Comparison of ENCODE assay signal across 10 cellular contexts in genomic region chr18:45014047-45014501, GRCh38.
DNase-seq lines count a peak whose midpoint lies in the region; ATAC-seq and TF ChIP-seq lines count a peak whose summit lies in the region.
"Had no signal": no experiment of that assay in that cellular context is flagged by ENCODE, and none has a peak within 500 bp of the region (broad histone marks: within the 10 kb centered on the region; RNA-seq: fewer than 3 reads in every experiment).

No MANE protein-coding gene starts in this region.

- no peaks in the 10 kb centered on the region for H3K9me3 Mint-ChIP-seq in neural crest cell
- H3K9me3 Mint-ChIP-seq: activated CD4-positive, alpha-beta memory T cell treated with anti-CD3 and anti-CD28 coated beads for 36 hours had no signal

- H3K36me3 Mint-ChIP-seq in neural crest cell (ENCODE audit: low read depth) = no peaks in the 10 kb centered on the region
- H3K36me3 Mint-ChIP-seq: activated CD4-positive, alpha-beta memory T cell treated with anti-CD3 and anti-CD28 coated beads for 36 hours had no signal

- H3K4me3 Mint-ChIP-seq in neural crest cell = no peak overlapping the region
- H3K4me3 Mint-ChIP-seq: activated CD4-positive, alpha-beta memory T cell treated with anti-CD3 and anti-CD28 coated beads for 36 hours had no signal

- peak; percentile 17 for TF ChIP-seq CTCF in neural crest cell (conservative IDR thresholded peaks at IDR 0.05)

- H3K27me3 Mint-ChIP-seq in neural crest cell (ENCODE audit: low read depth) = no peaks in the 10 kb centered on the region

- ATAC-seq in esophagus mucosa (peak; percentile 80), HG02571 (IDR thresholded peaks at IDR 0.05; ENCODE audit: unreplicated experiment) (no peak), HG03196 (IDR thresholded peaks at IDR 0.05; ENCODE audit: unreplicated experiment) (no peak)

- DNase-seq in AG20443 (ENCODE audit: low spot score) (peak; percentile 89), NCI-H226 (peak; percentile 51), neural crest cell (ENCODE audit: low read depth, low spot score) (no peak), NCI-H82 treated with DMSO at 0.1 percent for 48 hours (lab: John Stamatoyannopoulos, UW; ENCODE audit: unreplicated experiment) (no peak), T-helper 9 cell (no peak)
- DNase-seq: activated CD4-positive, alpha-beta memory T cell treated with anti-CD3 and anti-CD28 coated beads for 36 hours; erythroblast had no signal

- peaks cover 42% of the 10 kb centered on the region for H3K4me1 Mint-ChIP-seq in neural crest cell

- H3K27ac Mint-ChIP-seq in neural crest cell (ENCODE audit: unreplicated experiment) = peak overlapping the region; percentile 52
- H3K27ac Mint-ChIP-seq: activated CD4-positive, alpha-beta memory T cell treated with anti-CD3 and anti-CD28 coated beads for 36 hours had no signal

Comparison
In these comparisons a context has a peak if more than half of its experiments do, and no peak if none do; other contexts are left out.
1. DNase-seq: peak in AG20443 (single experiment) and NCI-H226 (single experiment); none in neural crest cell (single experiment), NCI-H82 treated with DMSO at 0.1 percent for 48 hours (single experiment) and T-helper 9 cell (single experiment).